2 cellular contexts compared by ENCODE assay signal in genomic region chr7:92997719-92998118, GRCh38.
A peak's percentile ranks its signal among the peaks of the same experiment; 100 is the strongest.
TF ChIP-seq lines count a peak whose summit lies in the region.

No MANE protein-coding gene starts in this region.

TF ChIP-seq in HepG2, 621 proteins besides CTCF, POLR2A, EP300 and RAD21:
- TF ChIP-seq ZNF468 (CRISPR knock-in tag; IDR thresholded peaks at IDR 0.05) (no peak), PCBP2 (optimal IDR thresholded peaks at IDR 0.05; ENCODE audit: low read depth, low read length, poor library complexity, severe bottlenecking) (peak; percentile 40)

TF ChIP-seq in K562, 482 proteins besides CTCF, POLR2A, EP300 and RAD21:
- TF ChIP-seq ZBTB2 (IDR thresholded peaks at IDR 0.05), result peak; percentile 27; the same call in 1 of the 2 replicates
- 0 out of 2 replicates have a peak, but pooled peaks have one; percentile 62 for TF ChIP-seq HBP1 (CRISPR knock-in tag; IDR thresholded peaks at IDR 0.05)
- 0 out of 4 replicates have a peak, but pooled peaks of 1 of the 2 experiments have one; percentile 28 for TF ChIP-seq TRIM24 (IDR thresholded peaks at IDR 0.05)
- no peak for TF ChIP-seq SRSF9 (IDR thresholded peaks at IDR 0.05; ENCODE audit: borderline replicate concordance, low read depth, low read length)
- TF ChIP-seq MLLT1 (IDR thresholded peaks at IDR 0.05), result 0 out of 4 replicates have a peak, but pooled peaks of 1 of the 2 experiments have one; percentile 18
- 0 out of 2 replicates have a peak, but pooled peaks have one; percentile 29 for TF ChIP-seq ELF4 (CRISPR knock-in tag; IDR thresholded peaks at IDR 0.05)
- no peak for TF ChIP-seq ZNF444 (CRISPR knock-in tag; IDR thresholded peaks at IDR 0.05)
- TF ChIP-seq MCM7 (IDR thresholded peaks at IDR 0.05), result 0 out of 4 replicates have a peak, but pooled peaks of 1 of the 2 experiments have one; percentile 43
- 0 out of 2 replicates have a peak, but pooled peaks have one; percentile 47 for TF ChIP-seq HLTF (IDR thresholded peaks at IDR 0.05)
- TF ChIP-seq TCFL5 (CRISPR knock-in tag; conservative IDR thresholded peaks at IDR 0.05), result no peak
- TF ChIP-seq RCOR1 (IDR thresholded peaks at IDR 0.05; ENCODE audit: borderline replicate concordance in 1 of 2, low read depth in 2 of 2, low read length in 2 of 2), result no peak
- 0 out of 2 replicates have a peak, but pooled peaks have one; percentile 64 for TF ChIP-seq OTX1 (CRISPR knock-in tag; IDR thresholded peaks at IDR 0.05)
- no peak for TF ChIP-seq SMAD3 (CRISPR knock-in tag; conservative IDR thresholded peaks at IDR 0.05)
- 0 out of 4 replicates have a peak, but pooled peaks of 1 of the 2 experiments have one; percentile 40 for TF ChIP-seq BCLAF1 (IDR thresholded peaks at IDR 0.05; ENCODE audit: borderline replicate concordance in 1 of 2, control insufficient read depth in 1 of 2, low read depth in 2 of 2, low read length in 1 of 2)
- TF ChIP-seq ZNF232 (CRISPR knock-in tag; IDR thresholded peaks at IDR 0.05), result no peak
- TF ChIP-seq EHMT2 (IDR thresholded peaks at IDR 0.05), result 0 out of 2 replicates have a peak, but pooled peaks have one; percentile 52
- TF ChIP-seq ASH1L (IDR thresholded peaks at IDR 0.05; ENCODE audit: borderline replicate concordance, low read depth, partially characterized antibody), result peak; percentile 30
- 0 out of 4 replicates have a peak, but pooled peaks of 1 of the 2 experiments have one; percentile 16 for TF ChIP-seq HDAC1 (IDR thresholded peaks at IDR 0.05)
- TF ChIP-seq MTA2 (IDR thresholded peaks at IDR 0.05; ENCODE audit: low read depth), result 0 out of 2 replicates have a peak, but pooled peaks have one; percentile 12
- peak; percentile 97 for TF ChIP-seq ZNF512 (tag; IDR thresholded peaks at IDR 0.05)
- no peak for TF ChIP-seq NCOA1 (IDR thresholded peaks at IDR 0.05; ENCODE audit: low read depth)
- TF ChIP-seq THRB (CRISPR knock-in tag; conservative IDR thresholded peaks at IDR 0.05), result peak; percentile 73; the same call in 1 of the 2 replicates
- peak; percentile 22; the same call in 1 of the 2 replicates for TF ChIP-seq ZBTB26 (CRISPR knock-in tag; IDR thresholded peaks at IDR 0.05)
- TF ChIP-seq ARID2 (IDR thresholded peaks at IDR 0.05), result peak; percentile 35; the same call in 1 of the 2 replicates
TF ChIP-seq in K562: peak in this region for 17.
